In genomic region chr9:130713286-130713975, GRCh38 we compare ENCODE assay signal across 8 cellular contexts. TPM values are rescaled to one million over a fixed set of nuclear protein-coding genes. Genes with fewer than 3 reads are reported as not detected.
DNase-seq lines count a peak whose midpoint lies in the region; ATAC-seq and TF ChIP-seq lines count a peak whose summit lies in the region.

No MANE protein-coding gene starts in this region.

- H2AFZ ChIP-seq in trophoblast cell (ENCODE audit: insufficient read depth, low read length, poor library complexity), result peak overlapping the region; percentile 95

- H2AK5ac ChIP-seq in trophoblast cell (ENCODE audit: low read length), result no peak overlapping the region

- H3K18ac ChIP-seq in trophoblast cell (ENCODE audit: low read length), result peak overlapping the region; percentile 93

- H3K27ac ChIP-seq in CD8-positive, alpha-beta T cell (ENCODE audit: low read depth, low read length), result peak overlapping the region; percentile 87
- peak overlapping the region; percentile 99 for H3K27ac ChIP-seq in trophoblast cell (ENCODE audit: low read depth, low read length)

- no peaks in the 10 kb centered on the region for H3K9me3 Mint-ChIP-seq in CD8-positive, alpha-beta T cell
- no peaks in the 10 kb centered on the region for H3K9me3 Mint-ChIP-seq in activated T-helper 2 cell treated with anti-CD3 and anti-CD28 coated beads, Interferon-gamma antibody, Interleukin-2, Interleukin-4, amounts not matched to agents 10 μg/mL and 5 μg/mL and 100 μg/mL, durations not matched to agents 14 hours and 24 hours and 36 hours

- peak; percentile 3 for ATAC-seq in CD8-positive, alpha-beta T cell
- ATAC-seq in HG02973 (IDR thresholded peaks at IDR 0.05; ENCODE audit: unreplicated experiment), result peak; percentile 3
- ATAC-seq in GM18520 (IDR thresholded peaks at IDR 0.05; ENCODE audit: unreplicated experiment), result no peak
- no peak for ATAC-seq in HG03039 (IDR thresholded peaks at IDR 0.05; ENCODE audit: unreplicated experiment)

- H3K23ac ChIP-seq in trophoblast cell (ENCODE audit: low read length), result no peak overlapping the region

- H3K36me3 Mint-ChIP-seq in CD8-positive, alpha-beta T cell, result peaks cover 5% of the 10 kb centered on the region
- H3K36me3 Mint-ChIP-seq in activated T-helper 2 cell treated with anti-CD3 and anti-CD28 coated beads, Interferon-gamma antibody, Interleukin-2, Interleukin-4, amounts not matched to agents 10 μg/mL and 5 μg/mL and 100 μg/mL, durations not matched to agents 14 hours and 24 hours and 36 hours (ENCODE audit: low read depth), result no peaks in the 10 kb centered on the region

- peak overlapping the region; percentile 75 for H3K9ac ChIP-seq in trophoblast cell (ENCODE audit: low read length)

- WGBS in trophoblast cell (ENCODE audit: extremely low coverage, insufficient coverage, insufficient read length), result no CpG with 5 or more reads among the region's 37 CpGs

- H3K79me2 ChIP-seq in trophoblast cell (ENCODE audit: control insufficient read depth, insufficient read depth, low read length, poor library complexity), result peaks cover 9% of the 10 kb centered on the region

- no peaks in the 10 kb centered on the region for H3K36me3 ChIP-seq in CD8-positive, alpha-beta T cell (ENCODE audit: insufficient read depth, low read length)
- peaks cover 0 to 2% of the 10 kb centered on the region in 2 experiments for H3K36me3 ChIP-seq in trophoblast cell (ENCODE audit: control insufficient read depth in 1 of 2, insufficient read depth in 2 of 2, low read length in 2 of 2)

- H2BK120ac ChIP-seq in trophoblast cell (ENCODE audit: insufficient read depth, low read length, poor library complexity), result peak overlapping the region; percentile 96

- H3K79me1 ChIP-seq in trophoblast cell (ENCODE audit: low read length), result peaks cover 10% of the 10 kb centered on the region

- H4K91ac ChIP-seq in trophoblast cell (ENCODE audit: low read depth, low read length), result peak overlapping the region; percentile 97

- peak overlapping the region; percentile 95 for H4K8ac ChIP-seq in trophoblast cell (ENCODE audit: low read depth, low read length)

- H3K27ac Mint-ChIP-seq in CD8-positive, alpha-beta T cell, result peak overlapping the region; percentile 94
- H3K27ac Mint-ChIP-seq in activated T-helper 2 cell treated with anti-CD3 and anti-CD28 coated beads, Interferon-gamma antibody, Interleukin-2, Interleukin-4, amounts not matched to agents 10 μg/mL and 5 μg/mL and 100 μg/mL, durations not matched to agents 14 hours and 24 hours and 36 hours, result peak overlapping the region; percentile 89

- no peak overlapping the region for H2BK12ac ChIP-seq in trophoblast cell (ENCODE audit: low read length)

- CTCF ChIA-PET in CD8-positive, alpha-beta T cell (lab: Charles Lee), result interaction anchor here (3.4 kb wide), 1 partner anchor 12 kb away, joined by 16 read pairs; no protein-coding TSS in a partner anchor

- H2BK5ac ChIP-seq in trophoblast cell (ENCODE audit: low read depth, low read length, poor library complexity), result peak overlapping the region; percentile 97

- intact Hi-C loops in CD8-positive, alpha-beta T cell (cut with DNase I, micrococcal nuclease), result loop anchor here (1.0 to 10.0 kb wide), 5 partner anchors 32 to 1529 kb away; partner anchors contain the start of genes NUP214 (in 2 of the 2) and ABL1 (in 1 of the 2)
- intact Hi-C loops in activated T-helper 2 cell treated with anti-CD3 and anti-CD28 coated beads, Interferon-gamma antibody, Interleukin-2, Interleukin-4, amounts not matched to agents 10 μg/mL and 5 μg/mL and 100 μg/mL, durations not matched to agents 14 hours and 24 hours and 36 hours (cut with micrococcal nuclease), result loop anchor here (5.0 to 10.0 kb wide), 2 partner anchors 121 to 149 kb away; partner anchors contain the start of gene ABL1
- intact Hi-C loops in head of caudate nucleus (cut with DNase I), result loop anchor here (10.0 kb wide), 1 partner anchor 51 kb away; no protein-coding TSS in a partner anchor

- TF ChIP-seq CTCF in CD8-positive, alpha-beta T cell (IDR thresholded peaks at IDR 0.05), result no peak

- DNase-seq in CD8-positive, alpha-beta T cell, result peak in 2 of 7 experiments; percentile 16 to 21
- no peak for DNase-seq in activated T-helper 2 cell treated with anti-CD3 and anti-CD28 coated beads, Interferon-gamma antibody, Interleukin-2, Interleukin-4, amounts not matched to agents 10 μg/mL and 5 μg/mL and 100 μg/mL, durations not matched to agents 14 hours and 24 hours and 36 hours (ENCODE audit: low spot score)
- DNase-seq in head of caudate nucleus (peak in 24 of 42 donors; percentile 5 to 62 (median 24)), trophoblast cell (peak in 1 of 2 donors; percentile 41), NCI-H2029 (lab: John Stamatoyannopoulos, UW) (no peak)

- no peaks in the 10 kb centered on the region for H3K27me3 ChIP-seq in CD8-positive, alpha-beta T cell (ENCODE audit: insufficient read depth, low read length)
- H3K27me3 ChIP-seq in trophoblast cell (ENCODE audit: insufficient read depth, low read length), result no peaks in the 10 kb centered on the region

- peak overlapping the region; percentile 92 for H3K4me3 Mint-ChIP-seq in CD8-positive, alpha-beta T cell
- peak overlapping the region; percentile 91 for H3K4me3 Mint-ChIP-seq in activated T-helper 2 cell treated with anti-CD3 and anti-CD28 coated beads, Interferon-gamma antibody, Interleukin-2, Interleukin-4, amounts not matched to agents 10 μg/mL and 5 μg/mL and 100 μg/mL, durations not matched to agents 14 hours and 24 hours and 36 hours (ENCODE audit: low read depth)

- peak overlapping the region; percentile 96 for H3K14ac ChIP-seq in trophoblast cell (ENCODE audit: low read length)

- H3K4ac ChIP-seq in trophoblast cell (ENCODE audit: low read depth, low read length), result peak overlapping the region; percentile 74

- peaks cover 31% of the 10 kb centered on the region for H3K4me1 ChIP-seq in CD8-positive, alpha-beta T cell (ENCODE audit: insufficient read depth, low read length)
- H3K4me1 ChIP-seq in trophoblast cell (ENCODE audit: control insufficient read depth in 1 of 2, insufficient read depth in 2 of 2, low read length in 2 of 2), result peaks cover 4% of the 10 kb centered on the region in 2 experiments

- H3K4me3 ChIP-seq in CD8-positive, alpha-beta T cell (ENCODE audit: low read depth, low read length), result peak overlapping the region; percentile 92
- H3K4me3 ChIP-seq in trophoblast cell (ENCODE audit: low read depth, low read length), result peak overlapping the region; percentile 88

- H3K9me3 ChIP-seq in CD8-positive, alpha-beta T cell (ENCODE audit: low read length), result no peaks in the 10 kb centered on the region
- no peaks in the 10 kb centered on the region for H3K9me3 ChIP-seq in trophoblast cell (ENCODE audit: insufficient read depth, low read depth, low read length)

- H3K4me2 ChIP-seq in trophoblast cell (ENCODE audit: low read length), result peak overlapping the region; percentile 98

- POLR2A ChIA-PET in CD8-positive, alpha-beta T cell (lab: Charles Lee), result interaction anchor here (1.0 to 2.2 kb wide), 3 partner anchors 11 to 20 kb away, joined by 3 to 9 read pairs (median 4); partner anchors contain the start of gene EXOSC2

- H3K27me3 Mint-ChIP-seq in CD8-positive, alpha-beta T cell (ENCODE audit: low read depth), result no peaks in the 10 kb centered on the region
- H3K27me3 Mint-ChIP-seq in activated T-helper 2 cell treated with anti-CD3 and anti-CD28 coated beads, Interferon-gamma antibody, Interleukin-2, Interleukin-4, amounts not matched to agents 10 μg/mL and 5 μg/mL and 100 μg/mL, durations not matched to agents 14 hours and 24 hours and 36 hours (ENCODE audit: low read depth), result no peaks in the 10 kb centered on the region

- H3K4me1 Mint-ChIP-seq in CD8-positive, alpha-beta T cell (ENCODE audit: low read depth), result peaks cover 36% of the 10 kb centered on the region
- H3K4me1 Mint-ChIP-seq in activated T-helper 2 cell treated with anti-CD3 and anti-CD28 coated beads, Interferon-gamma antibody, Interleukin-2, Interleukin-4, amounts not matched to agents 10 μg/mL and 5 μg/mL and 100 μg/mL, durations not matched to agents 14 hours and 24 hours and 36 hours (ENCODE audit: low read depth), result peaks cover 29% of the 10 kb centered on the region

- peak overlapping the region; percentile 86 for H4K12ac ChIP-seq in trophoblast cell (ENCODE audit: low read depth, low read length)

RNA-seq across cellular contexts. Expression of gene EXOSC2, which starts 19.9 kb away (rescaled TPM):
- total RNA-seq in CD8-positive, alpha-beta T cell, result 10 to 100 TPM; 59.1 to 59.9 TPM
- total RNA-seq in activated T-helper 2 cell treated with anti-CD3 and anti-CD28 coated beads, Interferon-gamma antibody, Interleukin-2, Interleukin-4, amounts not matched to agents 10 μg/mL and 5 μg/mL and 100 μg/mL, durations not matched to agents 14 hours and 24 hours and 36 hours, result 93.0 and 94.9 TPM in 2 replicates
- 9.5 and 9.8 TPM in 2 replicates for polyA plus RNA-seq in trophoblast cell (2013)

RNA-seq across cellular contexts. Expression of gene PRDM12, which starts 49.0 kb away (rescaled TPM):
- not detected for total RNA-seq in CD8-positive, alpha-beta T cell
- total RNA-seq in activated T-helper 2 cell treated with anti-CD3 and anti-CD28 coated beads, Interferon-gamma antibody, Interleukin-2, Interleukin-4, amounts not matched to agents 10 μg/mL and 5 μg/mL and 100 μg/mL, durations not matched to agents 14 hours and 24 hours and 36 hours, result 0.21 and 0.28 TPM in 2 replicates
- polyA plus RNA-seq in trophoblast cell (2013), result 0.01 TPM in 1 of 2 replicates, not detected in the other

Comparison
In these comparisons a context has a peak if more than half of its experiments do, and no peak if none do; other contexts are left out.
1. ATAC-seq: peak in CD8-positive, alpha-beta T cell (single experiment) and HG02973 (single experiment); none in GM18520 (single experiment) and HG03039 (single experiment).
2. DNase-seq: peak in head of caudate nucleus (24 of 42); none in activated T-helper 2 cell treated with anti-CD3 and anti-CD28 coated beads, Interferon-gamma antibody, Interleukin-2, Interleukin-4, amounts not matched to agents 10 μg/mL and 5 μg/mL and 100 μg/mL, durations not matched to agents 14 hours and 24 hours and 36 hours (single experiment) and NCI-H2029 (single experiment).